ENCODE assay signal across 12 cellular contexts in the genomic region with DNA sequence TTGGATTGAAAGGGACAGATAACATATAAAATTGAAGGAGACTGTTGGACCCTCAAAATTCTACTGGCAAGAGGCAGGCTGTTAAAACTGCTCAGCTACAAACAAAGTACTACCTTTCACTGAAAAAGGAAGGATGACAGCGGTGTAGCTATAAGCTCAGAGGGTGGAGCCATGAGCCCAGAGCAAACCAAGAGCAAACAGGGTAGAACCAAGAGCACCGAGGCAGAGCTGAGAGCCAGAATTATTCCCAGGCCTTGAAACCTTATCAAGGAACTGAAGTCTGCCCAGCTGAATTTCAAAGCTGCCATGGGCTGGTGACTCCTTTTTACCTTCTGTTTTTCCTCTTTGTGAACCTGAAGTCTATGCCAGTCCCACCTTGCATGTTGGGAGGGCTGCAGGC.
DNase-seq lines count a peak whose midpoint lies in the region; FAIRE-seq and TF ChIP-seq lines count a peak whose summit lies in the region.
"Had no signal": no experiment of that assay in that cellular context is flagged by ENCODE, and none has a peak within 500 bp of the region (broad histone marks: within the 10 kb centered on the region; RNA-seq: fewer than 3 reads in every experiment).

No MANE protein-coding gene starts in this region.

- no peak for FAIRE-seq in GM12892 (lab: Jason Lieb, UNC)

- H3K27ac ChIP-seq in adrenal gland (peak overlapping the region; percentile 37 to 84 (median 73)), right atrium auricular region (peak overlapping the region; percentile 64 to 68), spleen (peak overlapping the region in 5 of 8 donors; percentile 10 to 63 (median 38))

- TF ChIP-seq CTCF in adrenal gland (IDR thresholded peaks at IDR 0.05) (no peak), right atrium auricular region (IDR thresholded peaks at IDR 0.05) (no peak), spleen (IDR thresholded peaks at IDR 0.05 in 8 of 11, conservative IDR thresholded peaks at IDR 0.05 in 3 of 11) (no peak)

- H3K36me3 ChIP-seq in adrenal gland (replicated peaks in 1 of 2), result peaks cover 0 to 14% of the 10 kb centered on the region in 2 donors
- H3K36me3 ChIP-seq in right atrium auricular region, result peaks cover 15% of the 10 kb centered on the region
- H3K36me3 ChIP-seq in spleen, result peaks cover 0 to 99% (median 22%) of the 10 kb centered on the region in 6 donors

- DNase-seq in Kasumi-1 (lab: John Stamatoyannopoulos, UW) (peak; percentile 4 to 46), adrenal gland (peak; percentile 24 to 62 (median 33)), right atrium auricular region (ENCODE audit: low spot score) (no peak), spleen (no peak), COLO668 (lab: John Stamatoyannopoulos, UW; ENCODE audit: unreplicated experiment) (no peak), cortex of kidney (lab: John Stamatoyannopoulos, UW) (no peak), GM12892 (ENCODE audit: insufficient read length) (no peak)
- DNase-seq in activated CD4-positive, CD25-positive, alpha-beta regulatory T cell (lab: John Stamatoyannopoulos, UW), result no peak
- DNase-seq: activated CD8-positive, alpha-beta memory T cell treated with anti-CD3 and anti-CD28 coated beads for 24 hours; natural killer cell; NCI-H2081; stimulated activated CD4-positive, alpha-beta T cell treated with anti-CD3 and anti-CD28 coated beads, Interleukin-4, amount 100 ng/mL, for 24 hours had no signal

- no peaks in the 10 kb centered on the region for H3K9me3 ChIP-seq in adrenal gland (replicated peaks in 1 of 3)
- no peaks in the 10 kb centered on the region for H3K9me3 ChIP-seq in right atrium auricular region
- H3K9me3 ChIP-seq in spleen, result no peaks in the 10 kb centered on the region

- no peak overlapping the region for H3K4me3 ChIP-seq in adrenal gland
- no peak overlapping the region for H3K4me3 ChIP-seq in right atrium auricular region
- no peak overlapping the region for H3K4me3 ChIP-seq in spleen

- TF ChIP-seq POLR2A in adrenal gland (IDR thresholded peaks at IDR 0.05) (peak in 1 of 2 donors; percentile 9), spleen (IDR thresholded peaks at IDR 0.05) (no peak), GM12892 (IDR thresholded peaks at IDR 0.05; ENCODE audit: low read depth, low read length) (no peak)

- H3K27me3 ChIP-seq in adrenal gland (no peaks in the 10 kb centered on the region), right atrium auricular region (no peaks in the 10 kb centered on the region), spleen (replicated peaks in 1 of 7) (no peaks in the 10 kb centered on the region)

- intact Hi-C loops in adrenal gland (cut with DNase I) (loop anchor here in 1 of 2 donors (10.0 kb wide), 1 partner anchor 89 kb away; no protein-coding TSS in a partner anchor), spleen (cut with DNase I; ENCODE audit: low total_unique reads) (loop anchor here (10.0 kb wide), 2 partner anchors 99 to 259 kb away; no protein-coding TSS in a partner anchor)

- WGBS in adrenal gland, 4 donors, result 28 to 43% (median 34%) methylated on average over 2 of the region's 2 CpGs
- 15 to 44% (median 39%) methylated on average over 2 of the region's 2 CpGs for WGBS in spleen, 5 donors

- H3K4me1 ChIP-seq in adrenal gland (replicated peaks in 1 of 2) (peaks cover 45 to 48% of the 10 kb centered on the region in 2 donors), right atrium auricular region (peaks cover 0 to 36% of the 10 kb centered on the region in 2 donors), spleen (peaks cover 0 to 17% (median 3%) of the 10 kb centered on the region in 6 donors)

Comparison
In these comparisons a context has a peak if more than half of its experiments do, and no peak if none do; other contexts are left out.
1. DNase-seq: peak in Kasumi-1 (2 of 2) and adrenal gland (7 of 7); none in right atrium auricular region (single experiment), spleen (single experiment), activated CD4-positive, CD25-positive, alpha-beta regulatory T cell (0 of 4), COLO668 (single experiment), cortex of kidney (single experiment) and GM12892 (single experiment).
2. Peak in every context shown above with its lines, with median percentiles within 50 percentile points of each other: H3K27ac ChIP-seq.